Comparison of ENCODE assay signal across 10 cellular contexts in genomic region chr6:15089569-15090144, GRCh38.
DNase-seq lines count a peak whose midpoint lies in the region; ATAC-seq and TF ChIP-seq lines count a peak whose summit lies in the region.
"Had no signal": no experiment of that assay in that cellular context is flagged by ENCODE, and none has a peak within 500 bp of the region (broad histone marks: within the 10 kb centered on the region; RNA-seq: fewer than 3 reads in every experiment).

No MANE protein-coding gene starts in this region.

- H3K14ac ChIP-seq in neuronal stem cell (ENCODE audit: low read length): no peak overlapping the region

- H3K4me1 ChIP-seq in neuronal stem cell (ENCODE audit: control insufficient read depth in 2 of 2, insufficient read depth in 1 of 2, low read depth in 1 of 2, low read length in 2 of 2): peaks cover 0 to 7% of the 10 kb centered on the region in 2 donors
- no peaks in the 10 kb centered on the region for H3K4me1 ChIP-seq in ovary (ENCODE audit: insufficient read depth)

- H3K4ac ChIP-seq in neuronal stem cell (ENCODE audit: low read length): no peak overlapping the region

- no CpG with 5 or more reads among the region's 10 CpGs for WGBS in neuronal stem cell (ENCODE audit: extremely low coverage in 2 of 2, insufficient read length in 2 of 2, insufficient replicate concordance in 1 of 2), 2 donors
- WGBS in ovary, 3 donors: 58 to 73% (median 71%) methylated on average over 10 of the region's 10 CpGs

- H3K27ac ChIP-seq in WERI-Rb-1: peak overlapping the region; percentile 1
- H3K27ac ChIP-seq in neuronal stem cell (replicated peaks; ENCODE audit: low read length): no peak overlapping the region
- H3K27ac ChIP-seq in ovary: no peak overlapping the region

- H3K9me3 ChIP-seq in WERI-Rb-1 (ENCODE audit: severe bottlenecking) (no peaks in the 10 kb centered on the region), neuronal stem cell (replicated peaks in 1 of 2; ENCODE audit: control insufficient read depth in 2 of 2, insufficient read depth in 1 of 2, low read depth in 1 of 2, low read length in 2 of 2) (no peaks in the 10 kb centered on the region), ovary (no peaks in the 10 kb centered on the region)

- intact Hi-C loops in ovary (cut with DNase I): no loop called here

- peak overlapping the region; percentile 53 for H3K18ac ChIP-seq in neuronal stem cell (ENCODE audit: low read length)

- H2AK5ac ChIP-seq in neuronal stem cell (ENCODE audit: low read depth, low read length): no peak overlapping the region

- no peak for TF ChIP-seq CTCF in LNCaP clone FGC (IDR thresholded peaks at IDR 0.05; ENCODE audit: control insufficient read depth, extremely low read depth, insufficient read depth)
- TF ChIP-seq CTCF in WERI-Rb-1 (IDR thresholded peaks at IDR 0.05; ENCODE audit: low read depth, low read length): no peak
- no peak for TF ChIP-seq CTCF in ovary (IDR thresholded peaks at IDR 0.05)

- H4K8ac ChIP-seq in neuronal stem cell (ENCODE audit: low read depth, low read length): no peak overlapping the region

- no peaks in the 10 kb centered on the region for H3K79me1 ChIP-seq in neuronal stem cell (ENCODE audit: low read depth, low read length)

- H2BK5ac ChIP-seq in neuronal stem cell (ENCODE audit: low read length): no peak overlapping the region

- H3K27me3 ChIP-seq in WERI-Rb-1 (ENCODE audit: insufficient read depth, low read depth, severe bottlenecking): no peaks in the 10 kb centered on the region
- peaks cover 0 to 10% (median 0%) of the 10 kb centered on the region in 3 experiments for H3K27me3 ChIP-seq in neuronal stem cell (ENCODE audit: control insufficient read depth in 3 of 3, insufficient read depth in 3 of 3, low read depth in 1 of 3, low read length in 3 of 3)
- H3K27me3 ChIP-seq in ovary: no peaks in the 10 kb centered on the region

- no peak overlapping the region for H2BK120ac ChIP-seq in neuronal stem cell (ENCODE audit: low read depth, low read length)

- peak overlapping the region; percentile 60 for H2BK12ac ChIP-seq in neuronal stem cell (ENCODE audit: low read length)

- peak overlapping the region; percentile 49 for H2AFZ ChIP-seq in neuronal stem cell (ENCODE audit: low read length)

- ATAC-seq in HG03196 (IDR thresholded peaks at IDR 0.05; ENCODE audit: unreplicated experiment): no peak

- H3K4me3 ChIP-seq in LNCaP clone FGC (ENCODE audit: low read depth, low read length) (no peak overlapping the region), WERI-Rb-1 (ENCODE audit: low read depth, low read length) (no peak overlapping the region), neuronal stem cell (ENCODE audit: low read length in 2 of 2) (no peak overlapping the region), ovary (no peak overlapping the region)

- no peak overlapping the region for H3K4me2 ChIP-seq in neuronal stem cell (ENCODE audit: insufficient read depth, low read length, poor library complexity, severe bottlenecking)

- no peak overlapping the region for H4K91ac ChIP-seq in neuronal stem cell (ENCODE audit: low read depth, low read length, poor library complexity)

- peak; percentile 4 for DNase-seq in COLO668 (lab: John Stamatoyannopoulos, UW; ENCODE audit: unreplicated experiment)
- DNase-seq in LNCaP clone FGC (ENCODE audit: low read depth): peak; percentile 83
- DNase-seq in WERI-Rb-1: no peak
- no peak for DNase-seq in neuronal stem cell (ENCODE audit: low spot score)
- DNase-seq in NCI-H524 treated with DMSO at 0.1 percent for 48 hours (lab: John Stamatoyannopoulos, UW): no peak
- DNase-seq in ovary: no peak
- DNase-seq in dedifferentiated amniotic fluid mesenchymal stem cell (ENCODE audit: extremely low spot score): no peak
- DNase-seq: MM.1S; stimulated activated CD4-positive, alpha-beta T cell treated with anti-CD3 and anti-CD28 coated beads, Interleukin-2, amount 100 ng/mL, for 48 hours had no signal

- no peak for TF ChIP-seq POLR2A in ovary (IDR thresholded peaks at IDR 0.05)

- no peak overlapping the region for H3K23ac ChIP-seq in neuronal stem cell (ENCODE audit: low read depth, low read length, poor library complexity)

- no peak overlapping the region for H3K9ac ChIP-seq in neuronal stem cell (ENCODE audit: low read depth, low read length, poor library complexity)

- no peak for TF ChIP-seq EP300 in ovary (IDR thresholded peaks at IDR 0.05)

- H3K36me3 ChIP-seq in WERI-Rb-1 (no peaks in the 10 kb centered on the region), neuronal stem cell (replicated peaks in 1 of 2; ENCODE audit: control insufficient read depth in 2 of 2, insufficient read depth in 2 of 2, low read length in 2 of 2) (no peaks in the 10 kb centered on the region), ovary (no peaks in the 10 kb centered on the region)

- H2BK15ac ChIP-seq in neuronal stem cell (ENCODE audit: low read length): peak overlapping the region; percentile 10

Comparison
In these comparisons a context has a peak if more than half of its experiments do, and no peak if none do; other contexts are left out.
1. DNase-seq: peak in COLO668 (single experiment) and LNCaP clone FGC (single experiment); none in WERI-Rb-1 (single experiment), neuronal stem cell (single experiment), NCI-H524 treated with DMSO at 0.1 percent for 48 hours (single experiment), ovary (0 of 5) and dedifferentiated amniotic fluid mesenchymal stem cell (single experiment).